Comparison of ENCODE assay signal across 2 cellular contexts in genomic region chr9:133601746-133602145, GRCh38.
TF ChIP-seq lines count a peak whose summit lies in the region.

No MANE protein-coding gene starts in this region.

TF ChIP-seq in liver, 16 proteins besides CTCF, POLR2A, EP300 and RAD21:
- TF ChIP-seq RXRA (IDR thresholded peaks at IDR 0.05), result no peak
- TF ChIP-seq FOXA2 (IDR thresholded peaks at IDR 0.05), result no peak

TF ChIP-seq in HepG2, 621 proteins besides CTCF, POLR2A, EP300 and RAD21:
- TF ChIP-seq HNRNPLL (IDR thresholded peaks at IDR 0.05; ENCODE audit: low read depth, low read length, poor library complexity, severe bottlenecking) (no peak), JARID2 (CRISPR knock-in tag; IDR thresholded peaks at IDR 0.05; ENCODE audit: insufficient replicate concordance) (no peak), ZSCAN12 (CRISPR knock-in tag; IDR thresholded peaks at IDR 0.05) (no peak), ZNF350 (CRISPR knock-in tag; IDR thresholded peaks at IDR 0.05; ENCODE audit: borderline replicate concordance, low read depth) (no peak), PHF8 (CRISPR knock-in tag; IDR thresholded peaks at IDR 0.05) (no peak), SRY (CRISPR knock-in tag; IDR thresholded peaks at IDR 0.05) (no peak), SALL1 (CRISPR knock-in tag; IDR thresholded peaks at IDR 0.05) (no peak), FOSL1 (CRISPR knock-in tag; IDR thresholded peaks at IDR 0.05; ENCODE audit: borderline replicate concordance) (no peak), ZSCAN30 (CRISPR knock-in tag; IDR thresholded peaks at IDR 0.05) (no peak), CBFB (CRISPR knock-in tag; IDR thresholded peaks at IDR 0.05) (no peak), FOXJ3 (CRISPR knock-in tag; IDR thresholded peaks at IDR 0.05; ENCODE audit: borderline replicate concordance) (no peak), ZNF614 (CRISPR knock-in tag; IDR thresholded peaks at IDR 0.05; ENCODE audit: borderline replicate concordance) (no peak), ZFP37 (CRISPR knock-in tag; IDR thresholded peaks at IDR 0.05; ENCODE audit: borderline replicate concordance) (no peak), ZNF547 (CRISPR knock-in tag; IDR thresholded peaks at IDR 0.05) (no peak), ZNF136 (CRISPR knock-in tag; IDR thresholded peaks at IDR 0.05; ENCODE audit: low read depth) (no peak), ZNF574 (CRISPR knock-in tag; IDR thresholded peaks at IDR 0.05) (no peak), ATF7-NPFF (CRISPR knock-in tag; IDR thresholded peaks at IDR 0.05; ENCODE audit: low read depth) (no peak)
